8 cellular contexts compared by ENCODE assay signal in genomic region chr10:73246322-73246782, GRCh38. TPM values are rescaled to one million over a fixed set of nuclear protein-coding genes. Genes with fewer than 3 reads are reported as not detected.
DNase-seq lines count a peak whose midpoint lies in the region; ATAC-seq and TF ChIP-seq lines count a peak whose summit lies in the region.

No MANE protein-coding gene starts in this region.

- peak overlapping the region; percentile 98 for H3K27ac Mint-ChIP-seq in CD4-positive, CD25-positive, alpha-beta regulatory T cell
- peak overlapping the region; percentile 70 to 97 (median 97) for H3K27ac Mint-ChIP-seq in nephron

- no peaks in the 10 kb centered on the region for H3K9me3 Mint-ChIP-seq in CD4-positive, CD25-positive, alpha-beta regulatory T cell
- H3K9me3 Mint-ChIP-seq in nephron, result no peaks in the 10 kb centered on the region

- H3K4me3 ChIP-seq in CD4-positive, CD25-positive, alpha-beta regulatory T cell (ENCODE audit: low read depth, low read length), result peak overlapping the region; percentile 93
- H3K4me3 ChIP-seq in LNCaP clone FGC (ENCODE audit: low read depth, low read length), result peak overlapping the region; percentile 84
- H3K4me3 ChIP-seq in duodenal mucosa (ENCODE audit: low read depth in 1 of 2, low read length in 2 of 2), result peak overlapping the region; percentile 68 to 91

- peaks cover 42% of the 10 kb centered on the region for H3K4me1 ChIP-seq in CD4-positive, CD25-positive, alpha-beta regulatory T cell (ENCODE audit: control insufficient read depth, insufficient read depth, low read length, poor library complexity, severe bottlenecking)
- H3K4me1 ChIP-seq in duodenal mucosa (ENCODE audit: control insufficient read depth in 1 of 2, insufficient read depth in 2 of 2, low read length in 2 of 2), result peaks cover 28 to 34% of the 10 kb centered on the region in 2 donors

- peak overlapping the region; percentile 65 to 71 for H3K9ac ChIP-seq in duodenal mucosa (ENCODE audit: low read depth in 1 of 2, low read length in 2 of 2)

- peaks cover 20 to 66% (median 52%) of the 10 kb centered on the region in 4 donors for H3K4me1 Mint-ChIP-seq in CD4-positive, CD25-positive, alpha-beta regulatory T cell
- peaks cover 46% of the 10 kb centered on the region for H3K4me1 Mint-ChIP-seq in nephron

- H3K4me3 Mint-ChIP-seq in CD4-positive, CD25-positive, alpha-beta regulatory T cell, result peak overlapping the region; percentile 95 to 99 (median 96)
- H3K4me3 Mint-ChIP-seq in nephron, result peak overlapping the region; percentile 95 to 99 (median 99)

- peaks cover 40% of the 10 kb centered on the region for H3K36me3 Mint-ChIP-seq in CD4-positive, CD25-positive, alpha-beta regulatory T cell
- H3K36me3 Mint-ChIP-seq in nephron (ENCODE audit: low read depth), result peaks cover 56% of the 10 kb centered on the region

- no peak for DNase-seq in CD4-positive, CD25-positive, alpha-beta regulatory T cell
- DNase-seq in LNCaP clone FGC (ENCODE audit: low read depth) (no peak), SIG-M5 (lab: John Stamatoyannopoulos, UW) (no peak), C1 segment of cervical spinal cord (lab: John Stamatoyannopoulos, UW) (no peak), DMS53 (lab: John Stamatoyannopoulos, UW) (no peak)
- DNase-seq in NK-92 treated with Interleukin-12 subunit alpha and Interleukin-12 subunit beta, amount 100 ng/mL, for 24 hours (lab: John Stamatoyannopoulos, UW), result no peak

- H3K36me3 ChIP-seq in CD4-positive, CD25-positive, alpha-beta regulatory T cell (ENCODE audit: control insufficient read depth, insufficient read depth, low read length), result peaks cover 44% of the 10 kb centered on the region
- H3K36me3 ChIP-seq in duodenal mucosa (ENCODE audit: control insufficient read depth in 1 of 2, insufficient read depth in 2 of 2, low read length in 2 of 2), result peaks cover under 1 to 29% of the 10 kb centered on the region in 2 donors

- no peak for TF ChIP-seq CTCF in LNCaP clone FGC (IDR thresholded peaks at IDR 0.05; ENCODE audit: control insufficient read depth, extremely low read depth, insufficient read depth)
- no peak for TF ChIP-seq CTCF in nephron (IDR thresholded peaks at IDR 0.05; ENCODE audit: unreplicated experiment in 3 of 3)

- no peaks in the 10 kb centered on the region for H3K9me3 ChIP-seq in CD4-positive, CD25-positive, alpha-beta regulatory T cell (ENCODE audit: control insufficient read depth in 2 of 2, low read length in 2 of 2)
- H3K9me3 ChIP-seq in duodenal mucosa (ENCODE audit: control insufficient read depth in 1 of 2, low read length in 2 of 2), result no peaks in the 10 kb centered on the region

- peak overlapping the region; percentile 96 for H3K27ac ChIP-seq in CD4-positive, CD25-positive, alpha-beta regulatory T cell (ENCODE audit: insufficient read depth, low read length, poor library complexity, severe bottlenecking)
- H3K27ac ChIP-seq in duodenal mucosa (ENCODE audit: low read depth, low read length), result peak overlapping the region; percentile 22

- no peaks in the 10 kb centered on the region for H3K27me3 ChIP-seq in CD4-positive, CD25-positive, alpha-beta regulatory T cell (ENCODE audit: control insufficient read depth, insufficient read depth, low read length)
- no peaks in the 10 kb centered on the region for H3K27me3 ChIP-seq in duodenal mucosa (ENCODE audit: control insufficient read depth in 1 of 2, insufficient read depth in 2 of 2, low read length in 2 of 2)

- no peak for ATAC-seq in CD4-positive, CD25-positive, alpha-beta regulatory T cell (ENCODE audit: low read depth in 2 of 2)

- H3K27me3 Mint-ChIP-seq in CD4-positive, CD25-positive, alpha-beta regulatory T cell, result no peaks in the 10 kb centered on the region
- H3K27me3 Mint-ChIP-seq in nephron (ENCODE audit: low read depth), result no peaks in the 10 kb centered on the region

RNA-seq across cellular contexts. Expression of gene DNAJC9, which starts 0.7 kb away (rescaled TPM):
- total RNA-seq in CD4-positive, CD25-positive, alpha-beta regulatory T cell, result 20.9 TPM
- 10 to 100 TPM; 32.5 to 35.8 (median 33.9) TPM for polyA plus RNA-seq in CD4-positive, CD25-positive, alpha-beta regulatory T cell

RNA-seq across cellular contexts. Expression of gene MRPS16, which starts 6.1 kb away (rescaled TPM):
- 29.3 TPM for total RNA-seq in CD4-positive, CD25-positive, alpha-beta regulatory T cell
- polyA plus RNA-seq in CD4-positive, CD25-positive, alpha-beta regulatory T cell, result 100 to 1,000 TPM in 3 of 4 donors, 10 to 100 TPM in 1; 99.3 to 132 (median 116) TPM
